ENCODE assay signal across 14 cellular contexts in genomic region chr5:54611290-54611951, GRCh38.
DNase-seq lines count a peak whose midpoint lies in the region; ATAC-seq, FAIRE-seq and TF ChIP-seq lines count a peak whose summit lies in the region.
"Had no signal": no experiment of that assay in that cellular context is flagged by ENCODE, and none has a peak within 500 bp of the region (broad histone marks: within the 10 kb centered on the region; RNA-seq: fewer than 3 reads in every experiment).

No MANE protein-coding gene starts in this region.

- H3K4me1 Mint-ChIP-seq in CD4-positive, CD25-positive, alpha-beta regulatory T cell: peaks cover 20 to 37% (median 22%) of the 10 kb centered on the region in 4 donors
- H3K4me1 Mint-ChIP-seq in astrocyte (ENCODE audit: low read depth, unreplicated experiment) (peaks cover 21% of the 10 kb centered on the region), natural killer cell (peaks cover 30 to 48% of the 10 kb centered on the region in 2 donors)

- no peak overlapping the region for H3K4me3 ChIP-seq in CD4-positive, CD25-positive, alpha-beta regulatory T cell (ENCODE audit: low read depth, low read length)
- H3K4me3 ChIP-seq in HL-60 (replicated peaks; ENCODE audit: insufficient read depth, low read length) (no peak overlapping the region), astrocyte (ENCODE audit: insufficient read depth, low read depth, low read length) (no peak overlapping the region)
- H3K4me3 ChIP-seq: testis had no signal

- peak overlapping the region; percentile 76 to 87 (median 77) for H3K27ac Mint-ChIP-seq in CD4-positive, CD25-positive, alpha-beta regulatory T cell
- peak overlapping the region; percentile 83 for H3K27ac Mint-ChIP-seq in astrocyte (ENCODE audit: unreplicated experiment)
- peak overlapping the region; percentile 87 to 94 for H3K27ac Mint-ChIP-seq in natural killer cell
- H3K27ac Mint-ChIP-seq: activated naive CD4-positive, alpha-beta T cell treated with anti-CD3 and anti-CD28 coated beads, Interleukin-2, amount 50 U/mL, for 24 hours had no signal

- H3K27ac ChIP-seq in CD4-positive, CD25-positive, alpha-beta regulatory T cell (ENCODE audit: insufficient read depth, low read length, poor library complexity, severe bottlenecking): no peak overlapping the region
- H3K27ac ChIP-seq in HL-60 (replicated peaks) (peak overlapping the region; percentile 17; the same call in 1 of the 2 replicates), astrocyte (ENCODE audit: low read depth, low read length) (no peak overlapping the region)
- H3K27ac ChIP-seq: testis had no signal

- DNase-seq in CD4-positive, CD25-positive, alpha-beta regulatory T cell: no peak
- peak in 1 of 2 experiments; percentile 14 for DNase-seq in HL-60 (ENCODE audit: low read depth in 1 of 2, low spot score in 1 of 2)
- DNase-seq in astrocyte (ENCODE audit: low read depth): peak; percentile 44
- no peak for DNase-seq in natural killer cell
- no peak for DNase-seq in RCC 7860 (ENCODE audit: low spot score)
- DNase-seq in posterior cingulate gyrus: no peak
- DNase-seq: COR-L47, NCI-H2107, testis had no signal

- H3K4me3 Mint-ChIP-seq in CD4-positive, CD25-positive, alpha-beta regulatory T cell: peak overlapping the region in 2 of 4 donors; percentile 38 to 69
- H3K4me3 Mint-ChIP-seq in astrocyte (ENCODE audit: unreplicated experiment) (no peak overlapping the region), natural killer cell (peak overlapping the region; percentile 89)

- no peaks in the 10 kb centered on the region for H3K79me2 ChIP-seq in astrocyte (ENCODE audit: insufficient read depth, low read length)

- no peak overlapping the region for H2AFZ ChIP-seq in astrocyte (ENCODE audit: low read depth, low read length)

- H3K9me3 Mint-ChIP-seq in CD4-positive, CD25-positive, alpha-beta regulatory T cell: peaks cover 0 to 7% (median 2%) of the 10 kb centered on the region in 7 donors
- H3K9me3 Mint-ChIP-seq in astrocyte (ENCODE audit: unreplicated experiment) (peaks cover 5% of the 10 kb centered on the region), natural killer cell (peaks cover 3 to 4% of the 10 kb centered on the region in 2 donors)

- intact Hi-C loops in natural killer cell (cut with micrococcal nuclease) (no loop called here), posterior cingulate gyrus (cut with DNase I) (no loop called here)

- H3K36me3 ChIP-seq in CD4-positive, CD25-positive, alpha-beta regulatory T cell (ENCODE audit: control insufficient read depth, insufficient read depth, low read length): no peaks in the 10 kb centered on the region
- H3K36me3 ChIP-seq in astrocyte (ENCODE audit: insufficient read depth, low read length): no peaks in the 10 kb centered on the region

- H4K20me1 ChIP-seq in astrocyte (ENCODE audit: insufficient read depth, low read length): no peaks in the 10 kb centered on the region

- H3K27me3 ChIP-seq in CD4-positive, CD25-positive, alpha-beta regulatory T cell (ENCODE audit: control insufficient read depth, insufficient read depth, low read length): no peaks in the 10 kb centered on the region
- H3K27me3 ChIP-seq in HL-60 (ENCODE audit: insufficient read depth, poor library complexity, severe bottlenecking) (no peaks in the 10 kb centered on the region), astrocyte (ENCODE audit: insufficient read depth, low read length) (no peaks in the 10 kb centered on the region)
- H3K27me3 ChIP-seq: testis had no signal

- TF ChIP-seq CTCF in HL-60 (IDR thresholded peaks at IDR 0.05; ENCODE audit: insufficient read depth, low read length) (no peak), astrocyte (IDR thresholded peaks at IDR 0.05; ENCODE audit: insufficient read depth, low read depth, low read length) (no peak), natural killer cell (IDR thresholded peaks at IDR 0.05) (no peak)

- no peaks in the 10 kb centered on the region for H3K36me3 Mint-ChIP-seq in CD4-positive, CD25-positive, alpha-beta regulatory T cell
- H3K36me3 Mint-ChIP-seq in astrocyte (ENCODE audit: low read depth, unreplicated experiment): no peaks in the 10 kb centered on the region
- peaks cover 6% of the 10 kb centered on the region for H3K36me3 Mint-ChIP-seq in natural killer cell

- no peak overlapping the region for H3K9ac ChIP-seq in astrocyte (ENCODE audit: low read length)

- H3K9me3 ChIP-seq in CD4-positive, CD25-positive, alpha-beta regulatory T cell (ENCODE audit: control insufficient read depth in 2 of 2, low read length in 2 of 2): no peaks in the 10 kb centered on the region
- no peaks in the 10 kb centered on the region for H3K9me3 ChIP-seq in astrocyte (ENCODE audit: insufficient read depth, low read depth, low read length)
- H3K9me3 ChIP-seq: testis had no signal

- FAIRE-seq in astrocyte (lab: Jason Lieb, UNC) (peak; percentile 54), RCC 7860 (lab: Jason Lieb, UNC) (no peak)
- FAIRE-seq: colon, islet of Langerhans had no signal

- peaks cover 23% of the 10 kb centered on the region for H3K4me1 ChIP-seq in CD4-positive, CD25-positive, alpha-beta regulatory T cell (ENCODE audit: control insufficient read depth, insufficient read depth, low read length, poor library complexity, severe bottlenecking)
- H3K4me1 ChIP-seq in astrocyte (ENCODE audit: insufficient read depth, low read length): peaks cover 8% of the 10 kb centered on the region

- ATAC-seq in CD4-positive, CD25-positive, alpha-beta regulatory T cell (ENCODE audit: low read depth in 2 of 2): no peak
- ATAC-seq in natural killer cell (no peak), HG02885 (IDR thresholded peaks at IDR 0.05; ENCODE audit: poor library complexity, unreplicated experiment) (no peak), GM21381 (IDR thresholded peaks at IDR 0.05; ENCODE audit: unreplicated experiment) (no peak)

- H3K27me3 Mint-ChIP-seq in CD4-positive, CD25-positive, alpha-beta regulatory T cell: peaks cover 4% of the 10 kb centered on the region
- H3K27me3 Mint-ChIP-seq in astrocyte (ENCODE audit: low read depth, unreplicated experiment) (no peaks in the 10 kb centered on the region), natural killer cell (ENCODE audit: low read depth in 2 of 2) (no peaks in the 10 kb centered on the region)
- H3K27me3 Mint-ChIP-seq: activated naive CD4-positive, alpha-beta T cell treated with anti-CD3 and anti-CD28 coated beads, Interleukin-2, amount 50 U/mL, for 24 hours had no signal

- H3K4me2 ChIP-seq in astrocyte (ENCODE audit: low read length): peak overlapping the region; percentile 14
